6 cellular contexts compared by ENCODE assay signal in genomic region chr2:110855841-110856240, GRCh38.
A peak's percentile ranks its signal among the peaks of the same experiment; 100 is the strongest.
DNase-seq lines count a peak whose midpoint lies in the region; ATAC-seq, FAIRE-seq and TF ChIP-seq lines count a peak whose summit lies in the region.
"Not testable (repeated sequence)": the region's sequence is repeated elsewhere in the genome, so short reads cannot be mapped to it uniquely, and the experiment has no call there.

No MANE protein-coding gene starts in this region.

- TF ChIP-seq EP300 in GM12878 (IDR thresholded peaks at IDR 0.05; ENCODE audit: borderline replicate concordance in 1 of 2, control insufficient read depth in 1 of 2, low read depth in 2 of 2, low read length in 2 of 2), result not testable (repeated sequence)

- H3K4me3 Mint-ChIP-seq in immature natural killer cell, result peak overlapping the region in 3 of 5 donors; percentile 7 to 53 (median 48)
- H3K4me3 Mint-ChIP-seq in natural killer cell treated with Interleukin-12 subunit alpha and Interleukin-12 subunit beta and Interleukin-15 and Interleukin-18, amount 100 ng/mL, for 72 hours, result peak overlapping the region; percentile 8
- not testable (repeated sequence) for H3K4me3 Mint-ChIP-seq in stimulated activated naive B cell treated with anti-CD40 and anti-IgM and Interleukin-4, amounts not matched to agents 10 μg/mL and 1 μg/mL and 100 μg/mL, for 72 hours

- not testable (repeated sequence) for H3K4me3 ChIP-seq in DND-41 (ENCODE audit: low read depth in 1 of 2, low read length in 2 of 2); GM12878

- not testable (repeated sequence) for H3K36me3 ChIP-seq in DND-41 (ENCODE audit: insufficient read depth, low read length); GM12878 (ENCODE audit: control insufficient read depth in 2 of 2, insufficient read depth in 2 of 2, low read length in 1 of 2)

- intact Hi-C loops in GM12878 (cut with micrococcal nuclease; ENCODE audit: unreplicated experiment), result loop anchor here (10.0 kb wide), 2 partner anchors 199 to 259 kb away; no protein-coding TSS in a partner anchor

- DNase-seq in DND-41; GM12878 (ENCODE audit: low read depth, low spot score); immature natural killer cell; natural killer cell treated with Interleukin-12 subunit alpha and Interleukin-12 subunit beta and Interleukin-15 and Interleukin-18, amount 100 ng/mL, for 72 hours (ENCODE audit: low spot score); stimulated activated naive B cell treated with anti-CD40 and anti-IgM and Interleukin-4, amounts not matched to agents 10 μg/mL and 1 μg/mL and 100 μg/mL, for 72 hours: not testable (repeated sequence)
- DNase-seq in activated CD8-positive, alpha-beta memory T cell treated with anti-CD3 and anti-CD28 coated beads for 24 hours, result peak; percentile 35

- SMC1A ChIA-PET in GM12878 (lab: Charles Lee; ENCODE audit: uncharacterized antibody, unreplicated experiment), result interaction anchor here (1.7 kb wide), 1 partner anchor 10 kb away, joined by 6 read pairs; no protein-coding TSS in a partner anchor

- H3K27me3 Mint-ChIP-seq in immature natural killer cell (ENCODE audit: low read depth in 3 of 3), result peaks cover 6 to 20% (median 19%) of the 10 kb centered on the region in 3 donors
- not testable (repeated sequence) for H3K27me3 Mint-ChIP-seq in natural killer cell treated with Interleukin-12 subunit alpha and Interleukin-12 subunit beta and Interleukin-15 and Interleukin-18, amount 100 ng/mL, for 72 hours
- peaks cover 6 to 12% of the 10 kb centered on the region in 2 donors for H3K27me3 Mint-ChIP-seq in stimulated activated naive B cell treated with anti-CD40 and anti-IgM and Interleukin-4, amounts not matched to agents 10 μg/mL and 1 μg/mL and 100 μg/mL, for 72 hours

- H3K4me1 Mint-ChIP-seq in immature natural killer cell, result peaks cover 78 to 92% of the 10 kb centered on the region in 2 donors
- peaks cover 78 to 84% of the 10 kb centered on the region in 2 donors for H3K4me1 Mint-ChIP-seq in natural killer cell treated with Interleukin-12 subunit alpha and Interleukin-12 subunit beta and Interleukin-15 and Interleukin-18, amount 100 ng/mL, for 72 hours (ENCODE audit: low read depth in 2 of 2)
- H3K4me1 Mint-ChIP-seq in stimulated activated naive B cell treated with anti-CD40 and anti-IgM and Interleukin-4, amounts not matched to agents 10 μg/mL and 1 μg/mL and 100 μg/mL, for 72 hours, result peaks cover 41 to 56% of the 10 kb centered on the region in 2 donors

- H3K27ac ChIP-seq in DND-41 (ENCODE audit: low read length), result peak overlapping the region; percentile 65; the same call in 1 of the 2 replicates
- not testable (repeated sequence) for H3K27ac ChIP-seq in GM12878 (ENCODE audit: control insufficient read depth, insufficient read depth)

- not testable (repeated sequence) for TF ChIP-seq CTCF in DND-41 (IDR thresholded peaks at IDR 0.05; ENCODE audit: borderline replicate concordance, extremely low read depth, low read length, poor library complexity, severe bottlenecking); GM12878 (IDR thresholded peaks at IDR 0.05 in 2 of 3, conservative IDR thresholded peaks at IDR 0.05 in 1 of 3; ENCODE audit: control insufficient read depth in 2 of 3, extremely low read depth in 1 of 3, insufficient read depth in 1 of 3, low read depth in 3 of 3, low read length in 3 of 3)

- TF ChIP-seq RAD21 in GM12878 (IDR thresholded peaks at IDR 0.05; ENCODE audit: insufficient read depth, low read depth, low read length), result not testable (repeated sequence)

- H3K27me3 ChIP-seq in DND-41 (ENCODE audit: insufficient read depth, low read length, poor library complexity); GM12878 (replicated peaks in 1 of 2; ENCODE audit: control insufficient read depth in 2 of 2, insufficient read depth in 2 of 2, low read length in 1 of 2): not testable (repeated sequence)

- H3K4me2 ChIP-seq in DND-41 (ENCODE audit: insufficient read depth, low read length); GM12878 (ENCODE audit: control insufficient read depth, insufficient read depth): not testable (repeated sequence)

- CTCF ChIA-PET in GM12878 (lab: Yijun Ruan, JAX), result interaction anchor here (1.1 to 4.5 kb wide), 3 partner anchors 43 to 175 kb away, joined by 3 to 50 read pairs (median 4); no protein-coding TSS in a partner anchor

- H3K9me3 ChIP-seq in DND-41 (ENCODE audit: insufficient read depth, low read length, severe bottlenecking); GM12878 (replicated peaks; ENCODE audit: control insufficient read depth, insufficient read depth, low read length): not testable (repeated sequence)

- not testable (repeated sequence) for H3K79me2 ChIP-seq in DND-41 (ENCODE audit: insufficient read depth, low read length); GM12878 (ENCODE audit: control insufficient read depth, insufficient read depth, low read length)

- RAD21 ChIA-PET in GM12878 (lab: Charles Lee; ENCODE audit: unreplicated experiment), result not testable (repeated sequence)

- WGBS in GM12878 (ENCODE audit: insufficient coverage, insufficient replicate concordance, low lambda C conversion rate, missing lambda C conversion rate), result 89% methylated on average over 7 of the region's 7 CpGs

- not testable (repeated sequence) for BruUV-seq in GM12878 (replicated peaks; lab: Mats Ljungman, UMichigan)

- H3K4me1 ChIP-seq in DND-41 (ENCODE audit: insufficient read depth, low read length), result peaks cover 93% of the 10 kb centered on the region
- not testable (repeated sequence) for H3K4me1 ChIP-seq in GM12878 (ENCODE audit: control insufficient read depth, insufficient read depth, low read length)

- H3K9me3 Mint-ChIP-seq in immature natural killer cell; natural killer cell treated with Interleukin-12 subunit alpha and Interleukin-12 subunit beta and Interleukin-15 and Interleukin-18, amount 100 ng/mL, for 72 hours; stimulated activated naive B cell treated with anti-CD40 and anti-IgM and Interleukin-4, amounts not matched to agents 10 μg/mL and 1 μg/mL and 100 μg/mL, for 72 hours: not testable (repeated sequence)

- POLR2A ChIA-PET in GM12878 (lab: Charles Lee), result not testable (repeated sequence)

- not testable (repeated sequence) for H3K36me3 Mint-ChIP-seq in immature natural killer cell; natural killer cell treated with Interleukin-12 subunit alpha and Interleukin-12 subunit beta and Interleukin-15 and Interleukin-18, amount 100 ng/mL, for 72 hours; stimulated activated naive B cell treated with anti-CD40 and anti-IgM and Interleukin-4, amounts not matched to agents 10 μg/mL and 1 μg/mL and 100 μg/mL, for 72 hours

- not testable (repeated sequence) for H3K9ac ChIP-seq in DND-41 (ENCODE audit: low read depth, low read length); GM12878 (ENCODE audit: control insufficient read depth, insufficient read depth, low read length)

- not testable (repeated sequence) for H4K20me1 ChIP-seq in DND-41 (ENCODE audit: insufficient read depth, low read length); GM12878 (ENCODE audit: control insufficient read depth, insufficient read depth)

- not testable (repeated sequence) for ATAC-seq in DND-41 (ENCODE audit: insufficient read depth, low read depth); GM12878; natural killer cell treated with Interleukin-12 subunit alpha and Interleukin-12 subunit beta and Interleukin-15 and Interleukin-18, amount 100 ng/mL, for 72 hours; stimulated activated naive B cell treated with anti-CD40 and anti-IgM and Interleukin-4, amounts not matched to agents 10 μg/mL and 1 μg/mL and 100 μg/mL, for 72 hours (replicated peaks)

- H2AFZ ChIP-seq in DND-41 (ENCODE audit: low read depth, low read length); GM12878 (ENCODE audit: control insufficient read depth, low read depth, low read length): not testable (repeated sequence)

- peak overlapping the region in 3 of 6 donors; percentile 35 to 64 (median 36) for H3K27ac Mint-ChIP-seq in immature natural killer cell
- peak overlapping the region in 1 of 2 donors; percentile 82 for H3K27ac Mint-ChIP-seq in natural killer cell treated with Interleukin-12 subunit alpha and Interleukin-12 subunit beta and Interleukin-15 and Interleukin-18, amount 100 ng/mL, for 72 hours
- peak overlapping the region; percentile 56 for H3K27ac Mint-ChIP-seq in stimulated activated naive B cell treated with anti-CD40 and anti-IgM and Interleukin-4, amounts not matched to agents 10 μg/mL and 1 μg/mL and 100 μg/mL, for 72 hours

- TF ChIP-seq POLR2A in GM12878 (IDR thresholded peaks at IDR 0.05; ENCODE audit: low read depth, low read length), result not testable (repeated sequence)

- not testable (repeated sequence) for FAIRE-seq in GM12878 (lab: Jason Lieb, UNC)

- in situ Hi-C loops in GM12878 (cut with MboI), result loop anchor here (25.0 kb wide), 1 partner anchor 356 kb away; no protein-coding TSS in a partner anchor
